In genomic region chr4:80382090-80382832, GRCh38 we compare ENCODE assay signal across 29 cellular contexts. TPM values are rescaled to one million over a fixed set of nuclear protein-coding genes. Genes with fewer than 3 reads are reported as not detected.
"Had no signal": no experiment of that assay in that cellular context is flagged by ENCODE, and none has a peak within 500 bp of the region (broad histone marks: within the 10 kb centered on the region; RNA-seq: fewer than 3 reads in every experiment).

No MANE protein-coding gene starts in this region.

- H3K9me3 Mint-ChIP-seq: activated T-helper 2 cell treated with anti-CD3 and anti-CD28 coated beads, Interferon-gamma antibody, Interleukin-2, Interleukin-4, amounts not matched to agents 10 μg/mL and 5 μg/mL and 100 μg/mL, durations not matched to agents 14 hours and 24 hours and 36 hours; natural killer cell treated with Interleukin-12 subunit alpha and Interleukin-12 subunit beta and Interleukin-15 and Interleukin-18, amount 100 ng/mL, for 72 hours had no signal

- H3K36me3 ChIP-seq: breast epithelium, gastroesophageal sphincter, thoracic aorta had no signal

- H3K4me3 ChIP-seq: breast epithelium, gastroesophageal sphincter, mucosa of descending colon, thoracic aorta, uterus had no signal

- H3K27me3 ChIP-seq: breast epithelium, gastroesophageal sphincter, uterus had no signal

- H3K27ac Mint-ChIP-seq: activated CD4-positive, alpha-beta memory T cell treated with anti-CD3 and anti-CD28 coated beads, Interleukin-2, amount 10 ng/mL, durations not matched to agents 7 days and 5 days; activated CD4-positive, alpha-beta T cell treated with anti-CD3 and anti-CD28 coated beads, Interleukin-2, amount 10 ng/mL, durations not matched to agents 24 days and 14 days; activated naive CD4-positive, alpha-beta T cell treated with anti-CD3 and anti-CD28 coated beads, Interleukin-2, amount 50 U/mL, for 24 hours; activated naive CD8-positive, alpha-beta T cell treated with anti-CD3 and anti-CD28 coated beads, Interleukin-2, amount 50 U/mL, for 24 hours; activated T-helper 2 cell treated with anti-CD3 and anti-CD28 coated beads, Interferon-gamma antibody, Interleukin-2, Interleukin-4, amounts not matched to agents 10 μg/mL and 5 μg/mL and 100 μg/mL, durations not matched to agents 14 hours and 24 hours and 36 hours; natural killer cell treated with Interleukin-12 subunit alpha and Interleukin-12 subunit beta and Interleukin-15 and Interleukin-18, amount 100 ng/mL, for 72 hours; stimulated activated naive CD8-positive, alpha-beta T cell treated with anti-CD3 and anti-CD28 coated beads, Interleukin-15, Interleukin-2, amounts not matched to agents 100 ng/mL and 50 ng/mL, for 24 hours had no signal

- H3K36me3 Mint-ChIP-seq: natural killer cell treated with Interleukin-12 subunit alpha and Interleukin-12 subunit beta and Interleukin-15 and Interleukin-18, amount 100 ng/mL, for 72 hours had no signal

- DNase-seq: activated CD4-positive, alpha-beta memory T cell treated with anti-CD3 and anti-CD28 coated beads, Interleukin-2, amount 10 ng/mL, durations not matched to agents 7 days and 5 days; activated CD4-positive, alpha-beta T cell treated with anti-CD3 and anti-CD28 coated beads, Interleukin-2, amount 10 ng/mL, durations not matched to agents 24 days and 14 days; activated CD4-positive, CD25-positive, alpha-beta regulatory T cell treated with anti-CD3 and anti-CD28 coated beads, Interleukin-2, amount 50 U/mL, for 72 hours; activated CD8-positive, alpha-beta memory T cell treated with anti-CD3 and anti-CD28 coated beads, Interleukin-2, amount 50 U/mL, for 48 hours; activated naive CD8-positive, alpha-beta T cell treated with anti-CD3 and anti-CD28 coated beads, Interleukin-2, amount 50 U/mL, for 24 hours; activated T-cell treated with anti-CD3 and anti-CD28 coated beads, Interleukin-2, amount 50 U/mL, for 48 hours; amygdala; central memory CD4-positive, alpha-beta T cell; head of caudate nucleus; hippocampal formation; left cardiac atrium; left ventricle myocardium superior; mucosa of descending colon; posterior cingulate gyrus; right cardiac atrium; stimulated activated CD4-positive, alpha-beta T cell treated with anti-CD3 and anti-CD28 coated beads, Interleukin-2, amount 100 ng/mL, for 48 hours; uterus had no signal

- H3K4me1 Mint-ChIP-seq: activated CD4-positive, alpha-beta memory T cell treated with anti-CD3 and anti-CD28 coated beads, Interleukin-2, amount 10 ng/mL, durations not matched to agents 7 days and 5 days; activated CD4-positive, alpha-beta T cell treated with anti-CD3 and anti-CD28 coated beads, Interleukin-2, amount 10 ng/mL, durations not matched to agents 24 days and 14 days; activated naive CD4-positive, alpha-beta T cell treated with anti-CD3 and anti-CD28 coated beads, Interleukin-2, amount 50 U/mL, for 24 hours; activated naive CD8-positive, alpha-beta T cell treated with anti-CD3 and anti-CD28 coated beads, Interleukin-2, amount 50 U/mL, for 24 hours had no signal

- ATAC-seq: activated naive CD8-positive, alpha-beta T cell treated with anti-CD3 and anti-CD28 coated beads, Interleukin-2, amount 50 U/mL, for 24 hours; gastroesophageal sphincter; left cardiac atrium; left ventricle myocardium superior; mucosa of descending colon; natural killer cell treated with Interleukin-12 subunit alpha and Interleukin-12 subunit beta and Interleukin-15 and Interleukin-18, amount 100 ng/mL, for 72 hours; right cardiac atrium had no signal

- H3K9me3 ChIP-seq: gastroesophageal sphincter, mucosa of descending colon, thoracic aorta, uterus had no signal

- H3K4me3 Mint-ChIP-seq: activated CD4-positive, alpha-beta memory T cell treated with anti-CD3 and anti-CD28 coated beads, Interleukin-2, amount 10 ng/mL, durations not matched to agents 7 days and 5 days; activated CD4-positive, alpha-beta T cell treated with anti-CD3 and anti-CD28 coated beads, Interleukin-2, amount 10 ng/mL, durations not matched to agents 24 days and 14 days; activated naive CD4-positive, alpha-beta T cell treated with anti-CD3 and anti-CD28 coated beads, Interleukin-2, amount 50 U/mL, for 24 hours; activated naive CD8-positive, alpha-beta T cell treated with anti-CD3 and anti-CD28 coated beads, Interleukin-2, amount 50 U/mL, for 24 hours; natural killer cell treated with Interleukin-12 subunit alpha and Interleukin-12 subunit beta and Interleukin-15 and Interleukin-18, amount 100 ng/mL, for 72 hours; stimulated activated naive CD8-positive, alpha-beta T cell treated with anti-CD3 and anti-CD28 coated beads, Interleukin-15, Interleukin-2, amounts not matched to agents 100 ng/mL and 50 ng/mL, for 24 hours had no signal

- H3K4me1 ChIP-seq: breast epithelium, gastroesophageal sphincter, uterus had no signal

- H3K27ac ChIP-seq: breast epithelium, gastroesophageal sphincter, thoracic aorta, uterus had no signal

- H3K27me3 Mint-ChIP-seq: activated CD4-positive, alpha-beta T cell treated with anti-CD3 and anti-CD28 coated beads, Interleukin-2, amount 10 ng/mL, durations not matched to agents 24 days and 14 days; activated naive CD4-positive, alpha-beta T cell treated with anti-CD3 and anti-CD28 coated beads, Interleukin-2, amount 50 U/mL, for 24 hours; activated naive CD8-positive, alpha-beta T cell treated with anti-CD3 and anti-CD28 coated beads, Interleukin-2, amount 50 U/mL, for 24 hours had no signal

RNA-seq across cellular contexts. Expression of gene CFAP299, which starts 46.7 kb away (rescaled TPM):
- total RNA-seq: activated CD4-positive, alpha-beta memory T cell treated with anti-CD3 and anti-CD28 coated beads, Interleukin-2, amount 10 ng/mL, durations not matched to agents 7 days and 5 days; activated CD4-positive, alpha-beta T cell treated with anti-CD3 and anti-CD28 coated beads, Interleukin-2, amount 10 ng/mL, durations not matched to agents 24 days and 14 days; activated T-helper 2 cell treated with anti-CD3 and anti-CD28 coated beads, Interferon-gamma antibody, Interleukin-2, Interleukin-4, amounts not matched to agents 10 μg/mL and 5 μg/mL and 100 μg/mL, durations not matched to agents 14 hours and 24 hours and 36 hours; endothelial cell of umbilical vein; left cardiac atrium; left ventricle myocardium superior; lung microvascular endothelial cell; mesenteric fat pad; mucosa of descending colon; natural killer cell treated with Interleukin-12 subunit alpha and Interleukin-12 subunit beta and Interleukin-15 and Interleukin-18, amount 100 ng/mL, for 72 hours; right cardiac atrium; subcutaneous adipose tissue; thoracic aorta had no signal
- polyA plus RNA-seq: endothelial cell of umbilical vein, esophagus, right cardiac atrium had no signal
